In the genomic region with DNA sequence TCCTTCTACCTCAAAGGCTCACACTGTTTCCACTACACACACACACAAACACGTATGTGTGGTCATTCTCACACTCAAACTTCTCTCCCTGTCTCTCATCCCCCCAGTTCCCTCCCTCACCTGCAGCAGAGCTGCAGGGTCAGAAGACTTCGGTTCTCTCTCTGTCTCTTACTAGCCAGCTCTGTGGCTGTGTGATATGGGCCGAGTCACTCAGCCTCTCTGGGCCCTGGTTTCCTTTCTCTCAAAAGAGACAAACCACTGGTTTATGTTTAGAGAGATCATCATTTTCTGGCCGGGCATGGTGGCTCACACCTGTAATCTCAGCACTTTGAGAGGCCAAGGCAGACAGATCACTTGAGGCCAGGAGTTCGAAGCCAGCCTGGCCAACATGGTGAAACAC, we compare ENCODE assay signal across 25 cellular contexts. TPM values are rescaled to one million over a fixed set of nuclear protein-coding genes. Genes with fewer than 3 reads are reported as not detected.
DNase-seq lines count a peak whose midpoint lies in the region; ATAC-seq, FAIRE-seq and TF ChIP-seq lines count a peak whose summit lies in the region.
"Had no signal": no experiment of that assay in that cellular context is flagged by ENCODE, and none has a peak within 500 bp of the region (broad histone marks: within the 10 kb centered on the region; RNA-seq: fewer than 3 reads in every experiment).

No MANE protein-coding gene starts in this region.

- H3K27ac ChIP-seq in heart left ventricle (peak overlapping the region in 7 of 12 donors; percentile 22 to 75 (median 65)), K562 (ENCODE audit: extremely low read depth, low read depth, low read length) (no peak overlapping the region), stomach smooth muscle (ENCODE audit: low read length) (peak overlapping the region; percentile 94)
- H3K27ac ChIP-seq: colonic mucosa, KMS-11, ovary, tibial nerve, WERI-Rb-1 had no signal

- H3K4me3 ChIP-seq in heart left ventricle (no peak overlapping the region), K562 (no peak overlapping the region), stomach smooth muscle (ENCODE audit: low read length in 2 of 2) (no peak overlapping the region)
- H3K4me3 ChIP-seq: colonic mucosa, GM12878, lung, ovary, tibial nerve had no signal

- no peaks in the 10 kb centered on the region for H3K9me3 ChIP-seq in heart left ventricle
- H3K9me3 ChIP-seq in K562 (replicated peaks; ENCODE audit: control insufficient read depth, insufficient read depth, low read depth, low read length): no peaks in the 10 kb centered on the region
- H3K9me3 ChIP-seq in stomach smooth muscle (ENCODE audit: control insufficient read depth in 2 of 2, low read length in 2 of 2): no peaks in the 10 kb centered on the region
- H3K9me3 ChIP-seq: colonic mucosa, ovary, tibial nerve had no signal

- H3K36me3 ChIP-seq in heart left ventricle (no peaks in the 10 kb centered on the region), K562 (ENCODE audit: control insufficient read depth, insufficient read depth, low read length) (no peaks in the 10 kb centered on the region), stomach smooth muscle (ENCODE audit: control insufficient read depth in 2 of 2, insufficient read depth in 2 of 2, low read length in 2 of 2) (no peaks in the 10 kb centered on the region)
- H3K36me3 ChIP-seq: colonic mucosa, ovary, tibial nerve, WERI-Rb-1 had no signal

- in situ Hi-C loops in K562 (cut with MboI): no loop called here

- CTCF ChIA-PET in K562 (lab: Yijun Ruan, JAX; ENCODE audit: low intra/inter-chr PET ratio): no interaction called here

- no peak for FAIRE-seq in K562 (lab: Jason Lieb, UNC)
- FAIRE-seq: endometrium, GM12878 had no signal

- no peak overlapping the region for H3K9ac ChIP-seq in K562 (ENCODE audit: insufficient read depth in 1 of 2, low read depth in 2 of 2, low read length in 2 of 2)
- H3K9ac ChIP-seq in stomach smooth muscle (ENCODE audit: low read length in 2 of 2): peak overlapping the region; percentile 49 to 66
- H3K9ac ChIP-seq: KMS-11 had no signal

- TF ChIP-seq EP300 in K562 (IDR thresholded peaks at IDR 0.05; ENCODE audit: low read length): no peak

- H4K20me1 ChIP-seq in K562 (replicated peaks; ENCODE audit: control insufficient read depth, insufficient read depth, low read length): no peaks in the 10 kb centered on the region

- intact Hi-C loops in heart left ventricle (cut with DNase I) (no loop called here), left ventricle myocardium superior (cut with micrococcal nuclease) (no loop called here), K562 (cut with micrococcal nuclease) (no loop called here)

- no peak for ATAC-seq in heart left ventricle
- ATAC-seq in left ventricle myocardium superior: no peak
- ATAC-seq in K562: no peak
- no peak for ATAC-seq in HG02840 (IDR thresholded peaks at IDR 0.05; ENCODE audit: low FRiP score, unreplicated experiment)
- ATAC-seq: GM12878, HCT116 had no signal

- peaks cover 0 to 81% (median 45%) of the 10 kb centered on the region in 12 donors for H3K4me1 ChIP-seq in heart left ventricle
- no peaks in the 10 kb centered on the region for H3K4me1 ChIP-seq in K562 (replicated peaks in 1 of 2; ENCODE audit: control insufficient read depth in 2 of 2, insufficient read depth in 2 of 2, low read length in 2 of 2)
- H3K4me1 ChIP-seq in stomach smooth muscle (ENCODE audit: control insufficient read depth, insufficient read depth, low read length): peaks cover 74% of the 10 kb centered on the region
- H3K4me1 ChIP-seq: colonic mucosa had no signal

- TF ChIP-seq POLR2A in heart left ventricle (IDR thresholded peaks at IDR 0.05) (no peak), K562 (conservative IDR thresholded peaks at IDR 0.05) (no peak)

- no peak overlapping the region for H3K4me2 ChIP-seq in K562 (ENCODE audit: insufficient read depth, low read length)
- H3K4me2 ChIP-seq: KMS-11 had no signal

- TF ChIP-seq CTCF in heart left ventricle (IDR thresholded peaks at IDR 0.05): no peak
- no peak for TF ChIP-seq CTCF in K562 (IDR thresholded peaks at IDR 0.05 in 2 of 3, conservative IDR thresholded peaks at IDR 0.05 in 1 of 3; ENCODE audit: insufficient read depth in 2 of 3, low read depth in 1 of 3, low read length in 3 of 3)

- H2AFZ ChIP-seq in K562 (ENCODE audit: low read depth, low read length): no peak overlapping the region

- POLR2A ChIA-PET in K562 (lab: Yijun Ruan, JAX): no interaction called here

- DNase-seq in heart left ventricle: no peak
- no peak for DNase-seq in left ventricle myocardium superior
- no peak for DNase-seq in K562 (ENCODE audit: extremely low read depth in 1 of 4, low spot score in 3 of 4)
- DNase-seq in mesenteric fat pad (ENCODE audit: low spot score): peak; percentile 37
- no peak for DNase-seq in stimulated activated naive CD4-positive, alpha-beta T cell treated with Interleukin-2 at 50 U/mL for 16 hours (lab: John Stamatoyannopoulos, UW)
- DNase-seq in COR-L47 (lab: John Stamatoyannopoulos, UW): no peak
- DNase-seq: activated CD4-positive, alpha-beta T cell treated with anti-CD3 and anti-CD28 coated beads, Interleukin-2, amount 50 U/mL, for 4 hours; colonic mucosa; DMS79; hypothalamus; islet precursor cell; NCI-H187; OCI-M1; ovary; T-helper 2 cell; WERI-Rb-1 had no signal

- no peaks in the 10 kb centered on the region for H3K27me3 ChIP-seq in heart left ventricle
- peaks cover 27 to 55% of the 10 kb centered on the region in 2 experiments; a peak in 4 of 5 replicates for H3K27me3 ChIP-seq in K562 (ENCODE audit: control insufficient read depth in 2 of 2, insufficient read depth in 2 of 2, low read length in 2 of 2)
- H3K27me3 ChIP-seq in stomach smooth muscle (ENCODE audit: control insufficient read depth in 1 of 2, insufficient read depth in 2 of 2, low read length in 2 of 2): no peaks in the 10 kb centered on the region
- H3K27me3 ChIP-seq: colonic mucosa, ovary, tibial nerve had no signal

- no peaks in the 10 kb centered on the region for H3K79me2 ChIP-seq in K562 (ENCODE audit: control insufficient read depth, insufficient read depth, low read length)

- TF ChIP-seq RAD21 in K562 (CRISPR knock-in tag; conservative IDR thresholded peaks at IDR 0.05 in 1 of 2, IDR thresholded peaks at IDR 0.05 in 1 of 2): no peak

- BruUV-seq in K562 (replicated peaks; lab: Mats Ljungman, UMichigan): no TSS peak

- 79 to 90% (median 88%) methylated on average over 5 of the region's 5 CpGs for WGBS in heart left ventricle, 4 donors
- WGBS in K562 (ENCODE audit: insufficient coverage, low coverage, missing lambda C conversion rate): 0% methylated on average over 5 of the region's 5 CpGs

- no peaks in the 10 kb centered on the region for H3K9me1 ChIP-seq in K562 (ENCODE audit: control insufficient read depth, insufficient read depth, low read length)

TF ChIP-seq in K562, 482 proteins besides CTCF, POLR2A, EP300 and RAD21:
- TF ChIP-seq ZFP36 (IDR thresholded peaks at IDR 0.05; ENCODE audit: low read depth, low read length, partially characterized antibody) (peak; percentile 31), MCM2 (IDR thresholded peaks at IDR 0.05; ENCODE audit: low read depth) (no peak)

RNA-seq across cellular contexts. Expression of gene TSPAN18, which starts 21.1 kb away (rescaled TPM):
- total RNA-seq in heart left ventricle (100 to 1,000 TPM in 4 of 9 donors, 10 to 100 TPM in 5; 47.6 to 151 (median 90.6) TPM), left ventricle myocardium superior (94.6 TPM), K562 (2014; rRNA removed) (0.20 TPM in 1 of 2 replicates, not detected in the other), K562 (2014; rRNA removed; fragmentation: Illumina TruSeq; extraction: Trizol) (0.10 and 0.22 TPM in 2 replicates), K562 (2015; rRNA removed; fragmentation: Illumina TruSeq; extraction: Trizol) (0.22 and 0.26 TPM in 2 replicates), K562 (2021) (0.35 and 0.60 TPM in 2 replicates), mesenteric fat pad (14.2 TPM)
- polyA plus RNA-seq in heart left ventricle (10 to 100 TPM; 40.0 to 60.4 TPM), K562 (2011; rRNA removed) (0.12 TPM in 1 of 2 replicates, not detected in the other), K562 (2014; fragmentation: Illumina TruSeq; extraction: Trizol) (0.34 and 0.61 TPM in 2 replicates), K562 (2014; fragmentation: Nextera tagmentation; extraction: Ambion mirVana) (not detected), K562 (2014; rRNA removed) (0.17 and 0.59 TPM in 2 replicates)
- total RNA-seq in K562 (2011; cell fraction: chromatin; rRNA removed; ENCODE audit: low replicate concordance): 0.25 TPM in 1 of 2 replicates, not detected in the other
- total RNA-seq in K562 (2011; cell fraction: nucleolus; rRNA removed): not detected in 2 replicates
- not detected in 2 replicates for total RNA-seq in K562 (2011; cell fraction: nucleoplasm; rRNA removed)
- polyA plus RNA-seq in K562 (2011; cell fraction: cytosol; rRNA removed): 0.01 and 0.06 TPM in 2 replicates
- polyA plus RNA-seq in K562 (2011; cell fraction: nucleus; rRNA removed): 0.10 and 0.14 TPM in 2 replicates
- polyA plus RNA-seq in K562 (2012): 0.79 and 2.3 TPM in 2 replicates
- polyA minus RNA-seq in K562 (2011; rRNA and poly(A)+ RNA removed): not detected in 2 replicates
- not detected in 2 replicates for polyA minus RNA-seq in K562 (2011; cell fraction: cytosol; rRNA and poly(A)+ RNA removed)
- 0.11 TPM in 1 of 2 replicates, not detected in the other for polyA minus RNA-seq in K562 (2011; cell fraction: nucleus; rRNA and poly(A)+ RNA removed)
- total RNA-seq: SK-MEL-5 had no signal

Comparison
In these comparisons a context has a peak if more than half of its experiments do, and no peak if none do; other contexts are left out.
1. H3K9ac ChIP-seq: peak in stomach smooth muscle (2 of 2); none in K562 (0 of 2).